8 cellular contexts compared by ENCODE assay signal in the genomic region with DNA sequence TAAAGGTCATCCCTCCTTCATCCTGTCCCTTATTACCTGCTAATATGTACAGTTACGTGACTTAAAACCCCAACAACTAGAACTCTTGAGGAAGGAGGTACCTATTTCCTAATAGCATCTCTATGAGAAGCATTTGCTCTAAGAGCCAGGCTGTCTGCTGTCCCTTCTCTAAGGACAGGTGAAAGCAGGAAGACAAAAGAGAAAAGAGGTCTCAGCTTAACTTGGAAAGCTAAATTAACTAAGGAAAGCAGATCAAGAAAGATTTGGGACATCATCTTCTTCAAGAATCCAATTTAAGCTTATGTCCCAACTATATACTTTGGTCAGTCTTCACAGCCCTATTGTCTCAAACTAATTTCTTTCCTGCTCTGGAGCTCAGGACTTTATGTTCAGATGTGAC. TPM values are rescaled to one million over a fixed set of nuclear protein-coding genes. Genes with fewer than 3 reads are reported as not detected.
A peak's percentile ranks its signal among the peaks of the same experiment; 100 is the strongest.
DNase-seq lines count a peak whose midpoint lies in the region; ATAC-seq and TF ChIP-seq lines count a peak whose summit lies in the region.

No MANE protein-coding gene starts in this region.

- peak overlapping the region; percentile 89 for H3K4me3 Mint-ChIP-seq in activated naive CD4-positive, alpha-beta T cell treated with anti-CD3 and anti-CD28 coated beads, Interleukin-2, amount 10 ng/mL, durations not matched to agents 7 days and 5 days
- peak overlapping the region; percentile 90 for H3K4me3 Mint-ChIP-seq in type B pancreatic cell

- peak overlapping the region; percentile 65 for H3K4me2 ChIP-seq in mesenchymal stem cell (ENCODE audit: low read length, poor library complexity, severe bottlenecking)

- no peak overlapping the region for H3K18ac ChIP-seq in mesenchymal stem cell (ENCODE audit: low read depth in 1 of 2, low read length in 2 of 2)

- no peak overlapping the region for H2BK15ac ChIP-seq in mesenchymal stem cell (ENCODE audit: low read depth, poor library complexity, severe bottlenecking)

- intact Hi-C loops in thyroid gland (cut with DNase I) = no loop called here

- H4K91ac ChIP-seq in mesenchymal stem cell (ENCODE audit: low read length) = no peak overlapping the region

- TF ChIP-seq POLR2A in thyroid gland (IDR thresholded peaks at IDR 0.05) = no peak

- H2BK12ac ChIP-seq in mesenchymal stem cell (ENCODE audit: low read length in 2 of 2) = no peak overlapping the region

- H3K27ac Mint-ChIP-seq in activated naive CD4-positive, alpha-beta T cell treated with anti-CD3 and anti-CD28 coated beads, Interleukin-2, amount 10 ng/mL, durations not matched to agents 7 days and 5 days = no peak overlapping the region
- no peak overlapping the region for H3K27ac Mint-ChIP-seq in type B pancreatic cell

- H3K36me3 ChIP-seq in mesenchymal stem cell (ENCODE audit: control insufficient read depth in 1 of 2, insufficient read depth in 2 of 2, low read depth in 1 of 2, low read length in 2 of 2) (no peaks in the 10 kb centered on the region), thyroid gland (no peaks in the 10 kb centered on the region)

- no peak overlapping the region for H3K27ac ChIP-seq in mesenchymal stem cell (ENCODE audit: low read length, poor library complexity, severe bottlenecking)
- H3K27ac ChIP-seq in thyroid gland = no peak overlapping the region

- peaks cover 57% of the 10 kb centered on the region for H3K4me1 Mint-ChIP-seq in activated naive CD4-positive, alpha-beta T cell treated with anti-CD3 and anti-CD28 coated beads, Interleukin-2, amount 10 ng/mL, durations not matched to agents 7 days and 5 days
- peaks cover 31% of the 10 kb centered on the region for H3K4me1 Mint-ChIP-seq in type B pancreatic cell (ENCODE audit: unreplicated experiment)

- H3K9me3 Mint-ChIP-seq in activated naive CD4-positive, alpha-beta T cell treated with anti-CD3 and anti-CD28 coated beads, Interleukin-2, amount 10 ng/mL, durations not matched to agents 7 days and 5 days = no peaks in the 10 kb centered on the region
- H3K9me3 Mint-ChIP-seq in type B pancreatic cell = no peaks in the 10 kb centered on the region

- TF ChIP-seq CTCF in astrocyte of the cerebellum (IDR thresholded peaks at IDR 0.05; ENCODE audit: low read depth, low read length, missing control alignments) (no peak), type B pancreatic cell (conservative IDR thresholded peaks at IDR 0.05) (no peak), thyroid gland (IDR thresholded peaks at IDR 0.05) (no peak)

- no peak overlapping the region for H4K8ac ChIP-seq in mesenchymal stem cell (ENCODE audit: low read length)

- no peak overlapping the region for H2BK5ac ChIP-seq in mesenchymal stem cell (ENCODE audit: low read depth, low read length, poor library complexity, severe bottlenecking)

- peak overlapping the region; percentile 81 for H3K4me3 ChIP-seq in astrocyte of the cerebellum (ENCODE audit: low read depth, low read length)
- H3K4me3 ChIP-seq in mesenchymal stem cell (ENCODE audit: insufficient read depth in 1 of 2, low read depth in 1 of 2, low read length in 2 of 2) = peak overlapping the region in 1 of 2 experiments; percentile 96
- peak overlapping the region in 1 of 3 donors; percentile 87 for H3K4me3 ChIP-seq in thyroid gland (replicated peaks in 1 of 3)

- H3K27me3 ChIP-seq in mesenchymal stem cell (ENCODE audit: control insufficient read depth in 1 of 2, insufficient read depth in 1 of 2, low read length in 2 of 2) (no peaks in the 10 kb centered on the region), thyroid gland (no peaks in the 10 kb centered on the region)

- no peak overlapping the region for H2AK5ac ChIP-seq in mesenchymal stem cell (ENCODE audit: low read length, severe bottlenecking)

- H3K27me3 Mint-ChIP-seq in activated naive CD4-positive, alpha-beta T cell treated with anti-CD3 and anti-CD28 coated beads, Interleukin-2, amount 10 ng/mL, durations not matched to agents 7 days and 5 days = peaks cover 4% of the 10 kb centered on the region
- no peaks in the 10 kb centered on the region for H3K27me3 Mint-ChIP-seq in type B pancreatic cell

- H3K9ac ChIP-seq in mesenchymal stem cell (ENCODE audit: low read length) = peak overlapping the region; percentile 96

- H3K4me1 ChIP-seq in mesenchymal stem cell (ENCODE audit: control insufficient read depth, insufficient read depth, low read depth, low read length) (peaks cover 3% of the 10 kb centered on the region), thyroid gland (peaks cover 21 to 22% of the 10 kb centered on the region in 2 donors)

- H3K4ac ChIP-seq in mesenchymal stem cell (ENCODE audit: low read depth in 1 of 2, low read length in 2 of 2) = no peak overlapping the region

- H2AFZ ChIP-seq in mesenchymal stem cell (ENCODE audit: low read depth, low read length) = no peak overlapping the region

- H3K14ac ChIP-seq in mesenchymal stem cell (ENCODE audit: low read length in 2 of 2) = no peak overlapping the region

- peaks cover 50% of the 10 kb centered on the region for H3K36me3 Mint-ChIP-seq in activated naive CD4-positive, alpha-beta T cell treated with anti-CD3 and anti-CD28 coated beads, Interleukin-2, amount 10 ng/mL, durations not matched to agents 7 days and 5 days
- H3K36me3 Mint-ChIP-seq in type B pancreatic cell = peaks cover 7% of the 10 kb centered on the region

- no CpG with 5 or more reads among the region's 1 CpG for WGBS in mesenchymal stem cell
- 68 to 79% methylated on average over 1 of the region's 1 CpG for WGBS in thyroid gland, 2 donors

- H2BK120ac ChIP-seq in mesenchymal stem cell (ENCODE audit: low read depth, low read length) = no peak overlapping the region

- no peaks in the 10 kb centered on the region for H3K9me3 ChIP-seq in mesenchymal stem cell (ENCODE audit: control insufficient read depth, low read length)
- H3K9me3 ChIP-seq in thyroid gland = no peaks in the 10 kb centered on the region

- H3K79me1 ChIP-seq in mesenchymal stem cell (replicated peaks; ENCODE audit: low read length, poor library complexity, severe bottlenecking) = peaks cover 3% of the 10 kb centered on the region

- H3K23ac ChIP-seq in mesenchymal stem cell (ENCODE audit: low read length in 2 of 2) = no peak overlapping the region

- no peak for DNase-seq in activated naive CD4-positive, alpha-beta T cell treated with anti-CD3 and anti-CD28 coated beads, Interleukin-2, amount 10 ng/mL, durations not matched to agents 7 days and 5 days
- no peak for DNase-seq in activated naive CD4-positive, alpha-beta T cell treated with anti-CD3 and anti-CD28 coated beads, Interleukin-2, amount 50 U/mL, for 16 hours
- DNase-seq in astrocyte of the cerebellum (ENCODE audit: low read depth) (no peak), mesenchymal stem cell (no peak), type B pancreatic cell (ENCODE audit: extremely low spot score, unreplicated experiment) (no peak), thyroid gland (no peak)
- DNase-seq in activated CD8-positive, alpha-beta memory T cell treated with anti-CD3 and anti-CD28 coated beads, Interleukin-2, amount 50 U/mL, for 48 hours = no peak

- ATAC-seq in HG03045 (IDR thresholded peaks at IDR 0.05; ENCODE audit: unreplicated experiment) = no peak

- in situ Hi-C loops in astrocyte of the cerebellum (cut with HindIII; ENCODE audit: low sequenced_read_pairs) = no loop called here

- CTCF ChIA-PET in activated naive CD4-positive, alpha-beta T cell treated with anti-CD3 and anti-CD28 coated beads, Interleukin-2, amount 10 ng/mL, durations not matched to agents 7 days and 5 days (lab: Charles Lee) = no interaction called here

RNA-seq across cellular contexts. Expression of a gene that starts 2.9 kb away (rescaled TPM):
- polyA plus RNA-seq in mesenchymal stem cell (2013, experiment 1 of 2) = 15.8 TPM
- polyA plus RNA-seq in mesenchymal stem cell (2013, experiment 2 of 2) = 16.5 TPM
- total RNA-seq in type B pancreatic cell (ENCODE audit: low replicate concordance) (24.2 and 27.2 TPM in 2 replicates), thyroid gland (10 to 100 TPM; 36.6 to 48.5 (median 42.2) TPM)
